Comparison of ENCODE assay signal across 1 cellular context in genomic region chr3:185900228-185900627, GRCh38.
TF ChIP-seq lines count a peak whose summit lies in the region.

No MANE protein-coding gene starts in this region.

TF ChIP-seq in K562, 482 proteins besides CTCF, POLR2A, EP300 and RAD21 (continued from another document and continues in another):
- no peak for TF ChIP-seq RBM22 (IDR thresholded peaks at IDR 0.05; ENCODE audit: low read depth, low read length, poor library complexity, severe bottlenecking)
- peak; percentile 70; the same call in 1 of the 2 replicates for TF ChIP-seq TFAP4 (CRISPR knock-in tag; IDR thresholded peaks at IDR 0.05; ENCODE audit: borderline replicate concordance)
- peak; percentile 45 for TF ChIP-seq PRDM10 (IDR thresholded peaks at IDR 0.05; ENCODE audit: partially characterized antibody)
- TF ChIP-seq ATF3 (IDR thresholded peaks at IDR 0.05), result peak; percentile 88
- TF ChIP-seq ATF3 (CRISPR knock-in tag; conservative IDR thresholded peaks at IDR 0.05), result 0 out of 2 replicates have a peak, but pooled peaks have one; percentile 42
- no peak for TF ChIP-seq ZNF146 (CRISPR knock-in tag; IDR thresholded peaks at IDR 0.05; ENCODE audit: unreplicated experiment)
- TF ChIP-seq ZFP1 (CRISPR knock-in tag; IDR thresholded peaks at IDR 0.05), result no peak
- peak; percentile 71 for TF ChIP-seq ARID1B (IDR thresholded peaks at IDR 0.05)
- no peak for TF ChIP-seq CLOCK (CRISPR knock-in tag; IDR thresholded peaks at IDR 0.05; ENCODE audit: borderline replicate concordance)
- TF ChIP-seq GTF2E2 (tag; IDR thresholded peaks at IDR 0.05), result no peak
- no peak for TF ChIP-seq ZNF764 (CRISPR knock-in tag; IDR thresholded peaks at IDR 0.05; ENCODE audit: low read depth)
- no peak for TF ChIP-seq EWSR1 (IDR thresholded peaks at IDR 0.05; ENCODE audit: borderline replicate concordance, low read depth, partially characterized antibody)
- TF ChIP-seq EHMT2 (IDR thresholded peaks at IDR 0.05), result peak; percentile 62; the same call in 1 of the 2 replicates
- no peak for TF ChIP-seq SP2 (IDR thresholded peaks at IDR 0.05; ENCODE audit: extremely low read depth, low read depth, low read length, poor library complexity, severe bottlenecking)
- TF ChIP-seq SMAD2 (IDR thresholded peaks at IDR 0.05; ENCODE audit: low read depth, low read length), result no peak
- TF ChIP-seq ZNF316 (IDR thresholded peaks at IDR 0.05), result peak; percentile 99
- peak in 1 of 2 experiments; percentile 54; a peak in 1 of 3 replicates for TF ChIP-seq CBX3 (IDR thresholded peaks at IDR 0.05; ENCODE audit: borderline replicate concordance in 1 of 2, low read length in 2 of 2)
- TF ChIP-seq CTBP1 (IDR thresholded peaks at IDR 0.05; ENCODE audit: borderline replicate concordance), result peak; percentile 36
- peak; percentile 29 for TF ChIP-seq TAF9B (IDR thresholded peaks at IDR 0.05; ENCODE audit: partially characterized antibody)
- no peak for TF ChIP-seq KLF16 (IDR thresholded peaks at IDR 0.05)
- no peak for TF ChIP-seq ZNF668 (CRISPR knock-in tag; IDR thresholded peaks at IDR 0.05)
- TF ChIP-seq RBBP5 (IDR thresholded peaks at IDR 0.05; ENCODE audit: borderline replicate concordance, insufficient read depth, low read length, poor library complexity, severe bottlenecking), result no peak
- TF ChIP-seq GABPA (tag; conservative IDR thresholded peaks at IDR 0.05; ENCODE audit: low read depth), result peak; percentile 67
- peak in 1 of 2 experiments; percentile 54; a peak in 1 of 4 replicates for TF ChIP-seq ZNF318 (IDR thresholded peaks at IDR 0.05; ENCODE audit: borderline replicate concordance in 1 of 2, low read depth in 1 of 2)
- peak in 1 of 2 experiments; percentile 22; a peak in 1 of 4 replicates for TF ChIP-seq HDAC1 (IDR thresholded peaks at IDR 0.05)
- TF ChIP-seq PBX2 (CRISPR knock-in tag; IDR thresholded peaks at IDR 0.05; ENCODE audit: low read depth), result no peak
- peak; percentile 62; the same call in 1 of the 2 replicates for TF ChIP-seq PBX2 (tag; conservative IDR thresholded peaks at IDR 0.05; ENCODE audit: low read depth)
- no peak for TF ChIP-seq DMBX1 (CRISPR knock-in tag; IDR thresholded peaks at IDR 0.05; ENCODE audit: borderline replicate concordance)
- TF ChIP-seq RREB1 (CRISPR knock-in tag; IDR thresholded peaks at IDR 0.05), result no peak
